In genomic region chr6:99350573-99350972, GRCh38 we compare ENCODE assay signal across 16 cellular contexts. TPM values are rescaled to one million over a fixed set of nuclear protein-coding genes. Genes with fewer than 3 reads are reported as not detected.
DNase-seq lines count a peak whose midpoint lies in the region; ATAC-seq and TF ChIP-seq lines count a peak whose summit lies in the region.
"Had no signal": no experiment of that assay in that cellular context is flagged by ENCODE, and none has a peak within 500 bp of the region (broad histone marks: within the 10 kb centered on the region; RNA-seq: fewer than 3 reads in every experiment).

No MANE protein-coding gene starts in this region.

- H3K36me3 Mint-ChIP-seq in effector memory CD8-positive, alpha-beta T cell (ENCODE audit: insufficient read depth) = no peaks in the 10 kb centered on the region
- H3K36me3 Mint-ChIP-seq: CD4-positive, alpha-beta memory T cell; naive B cell had no signal

- no peak overlapping the region for H3K4me2 ChIP-seq in mesendoderm (ENCODE audit: low read length)

- intact Hi-C loops in breast epithelium (cut with DNase I; ENCODE audit: low total_unique reads) = no loop called here

- WGBS in mesendoderm (ENCODE audit: extremely low coverage, insufficient coverage, low lambda C conversion rate) = no CpG with 5 or more reads among the region's 10 CpGs

- H2AK5ac ChIP-seq in mesendoderm (ENCODE audit: low read length) = no peak overlapping the region

- peaks cover 25% of the 10 kb centered on the region for H3K4me1 ChIP-seq in HUES48 (ENCODE audit: control insufficient read depth, insufficient read depth, low read length)
- peaks cover 0 to 3% of the 10 kb centered on the region in 2 donors for H3K4me1 ChIP-seq in breast epithelium
- H3K4me1 ChIP-seq in mesendoderm (ENCODE audit: control insufficient read depth, low read depth, low read length) = peaks cover 5% of the 10 kb centered on the region

- H3K9me3 ChIP-seq in HUES48 (ENCODE audit: control insufficient read depth, insufficient read depth, low read length) (no peaks in the 10 kb centered on the region), breast epithelium (no peaks in the 10 kb centered on the region)

- H3K23ac ChIP-seq in mesendoderm (ENCODE audit: low read length) = no peak overlapping the region

- no peaks in the 10 kb centered on the region for H3K36me3 ChIP-seq in HUES48 (ENCODE audit: control insufficient read depth, insufficient read depth, low read length)
- H3K36me3 ChIP-seq in breast epithelium = no peaks in the 10 kb centered on the region
- H3K36me3 ChIP-seq in mesendoderm (ENCODE audit: control insufficient read depth, insufficient read depth, low read length) = no peaks in the 10 kb centered on the region

- H3K4me1 Mint-ChIP-seq in effector memory CD8-positive, alpha-beta T cell (ENCODE audit: low read depth in 2 of 2) = peaks cover 3% of the 10 kb centered on the region in 2 donors

- no peak overlapping the region for H2BK15ac ChIP-seq in mesendoderm (replicated peaks; ENCODE audit: low read depth)

- H3K9ac ChIP-seq in HUES48 (ENCODE audit: low read depth, low read length) (no peak overlapping the region), mesendoderm (ENCODE audit: low read length) (no peak overlapping the region)

- H4K5ac ChIP-seq in mesendoderm (ENCODE audit: low read length) = no peak overlapping the region

- H2BK120ac ChIP-seq in mesendoderm (ENCODE audit: low read depth, low read length) = no peak overlapping the region

- TF ChIP-seq POLR2A in breast epithelium (IDR thresholded peaks at IDR 0.05) = no peak

- no peak overlapping the region for H2BK5ac ChIP-seq in mesendoderm (ENCODE audit: low read length)

- no peak overlapping the region for H3K4me3 Mint-ChIP-seq in effector memory CD8-positive, alpha-beta T cell
- H3K4me3 Mint-ChIP-seq: dendritic cell treated with granulocyte-macrophage colony-stimulating factor and Interleukin-4, amounts not matched to agents 40 ng/mL and 50 ng/mL, for 4 days had no signal

- H3K27me3 Mint-ChIP-seq in effector memory CD8-positive, alpha-beta T cell = peaks cover 58 to 67% of the 10 kb centered on the region in 2 donors

- H3K4me3 ChIP-seq in HUES48 (ENCODE audit: low read depth, low read length) (peak overlapping the region; percentile 82), breast epithelium (peak overlapping the region in 2 of 3 donors; percentile 68 to 83), mesendoderm (ENCODE audit: low read length) (no peak overlapping the region)

- no peaks in the 10 kb centered on the region for H3K9me3 Mint-ChIP-seq in effector memory CD8-positive, alpha-beta T cell
- H3K9me3 Mint-ChIP-seq: activated naive CD4-positive, alpha-beta T cell treated with anti-CD3 and anti-CD28 coated beads for 36 hours; CD4-positive, alpha-beta memory T cell; dendritic cell treated with granulocyte-macrophage colony-stimulating factor and Interleukin-4, amounts not matched to agents 40 ng/mL and 50 ng/mL, for 4 days; naive B cell; stimulated activated naive CD8-positive, alpha-beta T cell treated with anti-CD3 and anti-CD28 coated beads, Interleukin-15, Interleukin-2, amounts not matched to agents 100 ng/mL and 50 ng/mL, for 24 hours had no signal

- H3K79me2 ChIP-seq in mesendoderm (ENCODE audit: control insufficient read depth, insufficient read depth, low read length) = no peaks in the 10 kb centered on the region

- TF ChIP-seq CTCF in breast epithelium (IDR thresholded peaks at IDR 0.05) = no peak

- DNase-seq in COLO668 (lab: John Stamatoyannopoulos, UW; ENCODE audit: unreplicated experiment) = peak; percentile 18
- DNase-seq in breast epithelium (ENCODE audit: low spot score in 2 of 2) = no peak
- DNase-seq in mesendoderm = peak; percentile 13
- DNase-seq in SW480 (ENCODE audit: low spot score) = no peak
- DNase-seq in NCI-H2029 (lab: John Stamatoyannopoulos, UW) = no peak
- DNase-seq in effector memory CD8-positive, alpha-beta T cell = no peak
- DNase-seq in iPS-NIHi7 (ENCODE audit: extremely low spot score) = no peak
- DNase-seq: activated CD4-positive, alpha-beta T cell treated with anti-CD3 and anti-CD28 coated beads, Interleukin-2, amount 50 U/mL, for 1 hour; activated naive CD4-positive, alpha-beta T cell treated with anti-CD3 and anti-CD28 coated beads for 36 hours; CD4-positive, alpha-beta memory T cell; naive B cell; NCI-H1694; SIG-M5 had no signal

- H3K56ac ChIP-seq in mesendoderm (ENCODE audit: low read length) = peak overlapping the region; percentile 5

- peaks cover 5% of the 10 kb centered on the region; the same call in 1 of the 2 replicates for H3K27me3 ChIP-seq in HUES48 (ENCODE audit: control insufficient read depth, insufficient read depth, low read length)
- peaks cover 0 to 11% of the 10 kb centered on the region in 2 donors for H3K27me3 ChIP-seq in breast epithelium
- no peaks in the 10 kb centered on the region for H3K27me3 ChIP-seq in mesendoderm (ENCODE audit: insufficient read depth, low read length, poor library complexity)

- no peak overlapping the region for H3K4ac ChIP-seq in mesendoderm (ENCODE audit: low read depth, low read length)

- no peak overlapping the region for H3K18ac ChIP-seq in mesendoderm (ENCODE audit: low read length)

- no peak for ATAC-seq in effector memory CD8-positive, alpha-beta T cell (replicated peaks)

- H3K27ac ChIP-seq in HUES48 (ENCODE audit: low read depth, low read length) (no peak overlapping the region), breast epithelium (no peak overlapping the region), mesendoderm (ENCODE audit: low read depth, low read length) (no peak overlapping the region)

- no peak overlapping the region for H4K8ac ChIP-seq in mesendoderm (ENCODE audit: low read depth, low read length)

- no peak overlapping the region for H3K27ac Mint-ChIP-seq in effector memory CD8-positive, alpha-beta T cell
- H3K27ac Mint-ChIP-seq: activated naive CD4-positive, alpha-beta T cell treated with anti-CD3 and anti-CD28 coated beads for 36 hours; CD4-positive, alpha-beta memory T cell; dendritic cell treated with granulocyte-macrophage colony-stimulating factor and Interleukin-4, amounts not matched to agents 40 ng/mL and 50 ng/mL, for 4 days; naive B cell; stimulated activated naive CD8-positive, alpha-beta T cell treated with anti-CD3 and anti-CD28 coated beads, Interleukin-15, Interleukin-2, amounts not matched to agents 100 ng/mL and 50 ng/mL, for 24 hours had no signal

- H3K79me1 ChIP-seq in mesendoderm (ENCODE audit: low read length) = peaks cover 3% of the 10 kb centered on the region

RNA-seq across cellular contexts. Expression of gene FAXC, which starts 1.1 kb away (rescaled TPM):
- 10 to 100 TPM in 1 of 3 donors, 1 to 10 TPM in 1, not detected in 1; 5.2 to 14.2 TPM for total RNA-seq in breast epithelium
- 12.4 TPM for polyA plus RNA-seq in mesendoderm (2013, experiment 1 of 2)
- 13.4 TPM for polyA plus RNA-seq in mesendoderm (2013, experiment 2 of 2)
- total RNA-seq: activated naive CD4-positive, alpha-beta T cell treated with anti-CD3 and anti-CD28 coated beads for 36 hours; CD4-positive, alpha-beta memory T cell had no signal
- polyA plus RNA-seq: CD4-positive, alpha-beta memory T cell had no signal

RNA-seq across cellular contexts. Expression of gene COQ3, which starts 43.4 kb away (rescaled TPM):
- total RNA-seq in breast epithelium = 1 to 10 TPM; 4.2 to 5.6 (median 4.5) TPM
- polyA plus RNA-seq in mesendoderm (2013, experiment 1 of 2) = 22.5 TPM
- polyA plus RNA-seq in mesendoderm (2013, experiment 2 of 2) = 21.9 TPM

Comparison
In these comparisons a context has a peak if more than half of its experiments do, and no peak if none do; other contexts are left out.
1. DNase-seq: peak in COLO668 (single experiment) and mesendoderm (single experiment); none in breast epithelium (0 of 2), SW480 (single experiment), NCI-H2029 (single experiment), effector memory CD8-positive, alpha-beta T cell (0 of 3) and iPS-NIHi7 (single experiment).